Comparison of ENCODE assay signal across 1 cellular context in the genomic region with DNA sequence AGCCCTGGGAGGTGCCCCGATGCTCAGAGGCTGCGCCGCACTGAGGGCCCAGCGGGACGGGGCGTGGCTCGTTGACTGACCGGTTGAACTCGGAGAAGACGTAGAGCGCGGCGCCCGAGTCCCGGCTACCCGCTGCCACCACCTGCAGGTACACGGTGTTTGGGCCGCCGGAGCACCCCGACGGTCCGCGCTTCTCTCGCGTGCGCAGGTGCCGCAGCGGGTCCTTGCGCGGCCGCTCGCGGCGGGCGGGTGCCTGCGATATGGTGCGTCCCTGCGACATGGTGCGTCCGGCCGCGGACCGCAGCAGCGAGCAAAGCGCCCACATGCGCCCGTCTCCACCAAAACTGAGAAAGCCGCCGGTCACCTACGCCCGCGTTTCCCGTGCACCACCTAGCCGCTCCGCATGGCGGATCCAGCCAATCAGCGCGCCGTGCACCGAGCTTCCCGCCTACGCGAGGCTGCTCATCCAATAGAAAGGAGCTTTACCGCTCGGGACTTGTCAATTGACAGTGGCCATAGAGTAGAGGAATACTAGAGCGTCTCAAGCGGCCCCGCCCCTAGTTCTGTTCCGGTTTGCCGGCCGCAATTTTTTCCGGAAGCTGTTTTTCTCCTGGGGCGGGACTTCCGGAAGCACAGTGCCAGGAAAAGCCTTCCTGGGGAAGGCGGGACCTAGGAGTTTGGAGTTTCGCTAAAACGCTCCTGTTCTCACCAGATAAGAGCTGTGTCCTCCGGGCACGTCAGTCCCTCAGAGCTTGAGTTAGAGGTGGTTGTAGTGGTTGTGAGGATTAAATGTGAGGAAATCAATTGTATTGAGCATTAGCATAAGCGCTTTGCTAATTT.
TF ChIP-seq lines count a peak whose summit lies in the region.

A gene with protein sequence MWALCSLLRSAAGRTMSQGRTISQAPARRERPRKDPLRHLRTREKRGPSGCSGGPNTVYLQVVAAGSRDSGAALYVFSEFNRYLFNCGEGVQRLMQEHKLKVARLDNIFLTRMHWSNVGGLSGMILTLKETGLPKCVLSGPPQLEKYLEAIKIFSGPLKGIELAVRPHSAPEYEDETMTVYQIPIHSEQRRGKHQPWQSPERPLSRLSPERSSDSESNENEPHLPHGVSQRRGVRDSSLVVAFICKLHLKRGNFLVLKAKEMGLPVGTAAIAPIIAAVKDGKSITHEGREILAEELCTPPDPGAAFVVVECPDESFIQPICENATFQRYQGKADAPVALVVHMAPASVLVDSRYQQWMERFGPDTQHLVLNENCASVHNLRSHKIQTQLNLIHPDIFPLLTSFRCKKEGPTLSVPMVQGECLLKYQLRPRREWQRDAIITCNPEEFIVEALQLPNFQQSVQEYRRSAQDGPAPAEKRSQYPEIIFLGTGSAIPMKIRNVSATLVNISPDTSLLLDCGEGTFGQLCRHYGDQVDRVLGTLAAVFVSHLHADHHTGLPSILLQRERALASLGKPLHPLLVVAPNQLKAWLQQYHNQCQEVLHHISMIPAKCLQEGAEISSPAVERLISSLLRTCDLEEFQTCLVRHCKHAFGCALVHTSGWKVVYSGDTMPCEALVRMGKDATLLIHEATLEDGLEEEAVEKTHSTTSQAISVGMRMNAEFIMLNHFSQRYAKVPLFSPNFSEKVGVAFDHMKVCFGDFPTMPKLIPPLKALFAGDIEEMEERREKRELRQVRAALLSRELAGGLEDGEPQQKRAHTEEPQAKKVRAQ (minus strand): TSS at position 405 of the 840 bp plus-strand sequence. CDS start 80 bp downstream, at position 325.

TF ChIP-seq in HepG2, 621 proteins besides CTCF, POLR2A, EP300 and RAD21 (continued from another document and continues in another):
- TF ChIP-seq KLF9 (CRISPR knock-in tag; IDR thresholded peaks at IDR 0.05; ENCODE audit: low read depth) (no peak), HDAC1 (CRISPR knock-in tag; IDR thresholded peaks at IDR 0.05) (peak; percentile 93), JUND (CRISPR knock-in tag; IDR thresholded peaks at IDR 0.05) (no peak), DNMT3B (CRISPR knock-in tag; conservative IDR thresholded peaks at IDR 0.05) (no peak), ZNF891 (CRISPR knock-in tag; IDR thresholded peaks at IDR 0.05) (peak; percentile 9; the same call in 1 of the 2 replicates), ASH2L (IDR thresholded peaks at IDR 0.05; ENCODE audit: insufficient read length, low read depth, low read length) (peak; percentile 80), RELA (CRISPR knock-in tag; IDR thresholded peaks at IDR 0.05) (no peak), ZNF136 (CRISPR knock-in tag; IDR thresholded peaks at IDR 0.05; ENCODE audit: low read depth) (no peak), SRSF4 (IDR thresholded peaks at IDR 0.05; ENCODE audit: low read depth, low read length, poor library complexity, severe bottlenecking) (no peak), SNAI1 (CRISPR knock-in tag; IDR thresholded peaks at IDR 0.05; ENCODE audit: borderline replicate concordance) (0 out of 2 replicates have a peak, but pooled peaks have one; percentile 45), KMT2B (CRISPR knock-in tag; IDR thresholded peaks at IDR 0.05) (peak; percentile 78), GLI4 (CRISPR knock-in tag; IDR thresholded peaks at IDR 0.05; ENCODE audit: borderline replicate concordance) (peak; percentile 49; the same call in 1 of the 2 replicates), MEIS2 (CRISPR knock-in tag; IDR thresholded peaks at IDR 0.05) (peak; percentile 39; the same call in 1 of the 2 replicates), ZSCAN9 (CRISPR knock-in tag; IDR thresholded peaks at IDR 0.05; ENCODE audit: borderline replicate concordance) (no peak), ARNT2 (CRISPR knock-in tag; IDR thresholded peaks at IDR 0.05; ENCODE audit: low read depth) (peak; percentile 76), ZNF75D (CRISPR knock-in tag; IDR thresholded peaks at IDR 0.05; ENCODE audit: borderline replicate concordance) (no peak), YEATS2 (CRISPR knock-in tag; IDR thresholded peaks at IDR 0.05; ENCODE audit: borderline replicate concordance) (peak; percentile 94), ZNF607 (CRISPR knock-in tag; IDR thresholded peaks at IDR 0.05; ENCODE audit: borderline replicate concordance) (peak; percentile 15; the same call in 1 of the 2 replicates), CREB1 (IDR thresholded peaks at IDR 0.05) (peak; percentile 81), CREB1 (CRISPR knock-in tag; IDR thresholded peaks at IDR 0.05) (peak; percentile 91), ZNF333 (CRISPR knock-in tag; IDR thresholded peaks at IDR 0.05; ENCODE audit: borderline replicate concordance) (no peak), GTF3A (CRISPR knock-in tag; conservative IDR thresholded peaks at IDR 0.05) (no peak), SUZ12 (IDR thresholded peaks at IDR 0.05; ENCODE audit: low read depth, low read length) (no peak), NFE2 (CRISPR knock-in tag; IDR thresholded peaks at IDR 0.05) (no peak), CAMTA2 (CRISPR knock-in tag; IDR thresholded peaks at IDR 0.05; ENCODE audit: borderline replicate concordance) (0 out of 2 replicates have a peak, but pooled peaks have one; percentile 14), KDM2A (CRISPR knock-in tag; IDR thresholded peaks at IDR 0.05; ENCODE audit: borderline replicate concordance, low read depth) (peak; percentile 19; the same call in 1 of the 2 replicates), ZNF124 (CRISPR knock-in tag; IDR thresholded peaks at IDR 0.05) (peak; percentile 88; the same call in 1 of the 2 replicates)
- TF ChIP-seq, protein P1, sequence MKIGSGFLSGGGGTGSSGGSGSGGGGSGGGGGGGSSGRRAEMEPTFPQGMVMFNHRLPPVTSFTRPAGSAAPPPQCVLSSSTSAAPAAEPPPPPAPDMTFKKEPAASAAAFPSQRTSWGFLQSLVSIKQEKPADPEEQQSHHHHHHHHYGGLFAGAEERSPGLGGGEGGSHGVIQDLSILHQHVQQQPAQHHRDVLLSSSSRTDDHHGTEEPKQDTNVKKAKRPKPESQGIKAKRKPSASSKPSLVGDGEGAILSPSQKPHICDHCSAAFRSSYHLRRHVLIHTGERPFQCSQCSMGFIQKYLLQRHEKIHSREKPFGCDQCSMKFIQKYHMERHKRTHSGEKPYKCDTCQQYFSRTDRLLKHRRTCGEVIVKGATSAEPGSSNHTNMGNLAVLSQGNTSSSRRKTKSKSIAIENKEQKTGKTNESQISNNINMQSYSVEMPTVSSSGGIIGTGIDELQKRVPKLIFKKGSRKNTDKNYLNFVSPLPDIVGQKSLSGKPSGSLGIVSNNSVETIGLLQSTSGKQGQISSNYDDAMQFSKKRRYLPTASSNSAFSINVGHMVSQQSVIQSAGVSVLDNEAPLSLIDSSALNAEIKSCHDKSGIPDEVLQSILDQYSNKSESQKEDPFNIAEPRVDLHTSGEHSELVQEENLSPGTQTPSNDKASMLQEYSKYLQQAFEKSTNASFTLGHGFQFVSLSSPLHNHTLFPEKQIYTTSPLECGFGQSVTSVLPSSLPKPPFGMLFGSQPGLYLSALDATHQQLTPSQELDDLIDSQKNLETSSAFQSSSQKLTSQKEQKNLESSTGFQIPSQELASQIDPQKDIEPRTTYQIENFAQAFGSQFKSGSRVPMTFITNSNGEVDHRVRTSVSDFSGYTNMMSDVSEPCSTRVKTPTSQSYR (CRISPR knock-in tag; IDR thresholded peaks at IDR 0.05; ENCODE audit: borderline replicate concordance) = no peak
- TF ChIP-seq, protein P2, sequence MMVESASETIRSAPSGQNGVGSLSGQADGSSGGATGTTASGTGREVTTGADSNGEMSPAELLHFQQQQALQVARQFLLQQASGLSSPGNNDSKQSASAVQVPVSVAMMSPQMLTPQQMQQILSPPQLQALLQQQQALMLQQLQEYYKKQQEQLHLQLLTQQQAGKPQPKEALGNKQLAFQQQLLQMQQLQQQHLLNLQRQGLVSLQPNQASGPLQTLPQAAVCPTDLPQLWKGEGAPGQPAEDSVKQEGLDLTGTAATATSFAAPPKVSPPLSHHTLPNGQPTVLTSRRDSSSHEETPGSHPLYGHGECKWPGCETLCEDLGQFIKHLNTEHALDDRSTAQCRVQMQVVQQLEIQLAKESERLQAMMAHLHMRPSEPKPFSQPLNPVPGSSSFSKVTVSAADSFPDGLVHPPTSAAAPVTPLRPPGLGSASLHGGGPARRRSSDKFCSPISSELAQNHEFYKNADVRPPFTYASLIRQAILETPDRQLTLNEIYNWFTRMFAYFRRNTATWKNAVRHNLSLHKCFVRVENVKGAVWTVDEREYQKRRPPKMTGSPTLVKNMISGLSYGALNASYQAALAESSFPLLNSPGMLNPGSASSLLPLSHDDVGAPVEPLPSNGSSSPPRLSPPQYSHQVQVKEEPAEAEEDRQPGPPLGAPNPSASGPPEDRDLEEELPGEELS (CRISPR knock-in tag; IDR thresholded peaks at IDR 0.05) = peak; percentile 42
- TF ChIP-seq, protein P3, sequence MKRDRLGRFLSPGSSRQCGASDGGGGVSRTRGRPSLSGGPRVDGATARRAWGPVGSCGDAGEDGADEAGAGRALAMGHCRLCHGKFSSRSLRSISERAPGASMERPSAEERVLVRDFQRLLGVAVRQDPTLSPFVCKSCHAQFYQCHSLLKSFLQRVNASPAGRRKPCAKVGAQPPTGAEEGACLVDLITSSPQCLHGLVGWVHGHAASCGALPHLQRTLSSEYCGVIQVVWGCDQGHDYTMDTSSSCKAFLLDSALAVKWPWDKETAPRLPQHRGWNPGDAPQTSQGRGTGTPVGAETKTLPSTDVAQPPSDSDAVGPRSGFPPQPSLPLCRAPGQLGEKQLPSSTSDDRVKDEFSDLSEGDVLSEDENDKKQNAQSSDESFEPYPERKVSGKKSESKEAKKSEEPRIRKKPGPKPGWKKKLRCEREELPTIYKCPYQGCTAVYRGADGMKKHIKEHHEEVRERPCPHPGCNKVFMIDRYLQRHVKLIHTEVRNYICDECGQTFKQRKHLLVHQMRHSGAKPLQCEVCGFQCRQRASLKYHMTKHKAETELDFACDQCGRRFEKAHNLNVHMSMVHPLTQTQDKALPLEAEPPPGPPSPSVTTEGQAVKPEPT (CRISPR knock-in tag; IDR thresholded peaks at IDR 0.05; ENCODE audit: low read depth) = peak; percentile 66; the same call in 1 of the 2 replicates
- TF ChIP-seq, protein P4, sequence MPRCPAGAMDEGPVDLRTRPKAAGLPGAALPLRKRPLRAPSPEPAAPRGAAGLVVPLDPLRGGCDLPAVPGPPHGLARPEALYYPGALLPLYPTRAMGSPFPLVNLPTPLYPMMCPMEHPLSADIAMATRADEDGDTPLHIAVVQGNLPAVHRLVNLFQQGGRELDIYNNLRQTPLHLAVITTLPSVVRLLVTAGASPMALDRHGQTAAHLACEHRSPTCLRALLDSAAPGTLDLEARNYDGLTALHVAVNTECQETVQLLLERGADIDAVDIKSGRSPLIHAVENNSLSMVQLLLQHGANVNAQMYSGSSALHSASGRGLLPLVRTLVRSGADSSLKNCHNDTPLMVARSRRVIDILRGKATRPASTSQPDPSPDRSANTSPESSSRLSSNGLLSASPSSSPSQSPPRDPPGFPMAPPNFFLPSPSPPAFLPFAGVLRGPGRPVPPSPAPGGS (CRISPR knock-in tag; IDR thresholded peaks at IDR 0.05) = peak; percentile 45; the same call in 1 of the 2 replicates
- TF ChIP-seq, protein P5, sequence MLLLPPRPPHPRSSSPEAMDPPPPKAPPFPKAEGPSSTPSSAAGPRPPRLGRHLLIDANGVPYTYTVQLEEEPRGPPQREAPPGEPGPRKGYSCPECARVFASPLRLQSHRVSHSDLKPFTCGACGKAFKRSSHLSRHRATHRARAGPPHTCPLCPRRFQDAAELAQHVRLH (CRISPR knock-in tag; IDR thresholded peaks at IDR 0.05; ENCODE audit: borderline replicate concordance, low read depth) = peak; percentile 44; the same call in 1 of the 2 replicates
- TF ChIP-seq, protein P6, sequence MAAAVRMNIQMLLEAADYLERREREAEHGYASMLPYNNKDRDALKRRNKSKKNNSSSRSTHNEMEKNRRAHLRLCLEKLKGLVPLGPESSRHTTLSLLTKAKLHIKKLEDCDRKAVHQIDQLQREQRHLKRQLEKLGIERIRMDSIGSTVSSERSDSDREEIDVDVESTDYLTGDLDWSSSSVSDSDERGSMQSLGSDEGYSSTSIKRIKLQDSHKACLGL (CRISPR knock-in tag; IDR thresholded peaks at IDR 0.05) = peak; percentile 91; the same call in 1 of the 2 replicates
- TF ChIP-seq, protein P7, sequence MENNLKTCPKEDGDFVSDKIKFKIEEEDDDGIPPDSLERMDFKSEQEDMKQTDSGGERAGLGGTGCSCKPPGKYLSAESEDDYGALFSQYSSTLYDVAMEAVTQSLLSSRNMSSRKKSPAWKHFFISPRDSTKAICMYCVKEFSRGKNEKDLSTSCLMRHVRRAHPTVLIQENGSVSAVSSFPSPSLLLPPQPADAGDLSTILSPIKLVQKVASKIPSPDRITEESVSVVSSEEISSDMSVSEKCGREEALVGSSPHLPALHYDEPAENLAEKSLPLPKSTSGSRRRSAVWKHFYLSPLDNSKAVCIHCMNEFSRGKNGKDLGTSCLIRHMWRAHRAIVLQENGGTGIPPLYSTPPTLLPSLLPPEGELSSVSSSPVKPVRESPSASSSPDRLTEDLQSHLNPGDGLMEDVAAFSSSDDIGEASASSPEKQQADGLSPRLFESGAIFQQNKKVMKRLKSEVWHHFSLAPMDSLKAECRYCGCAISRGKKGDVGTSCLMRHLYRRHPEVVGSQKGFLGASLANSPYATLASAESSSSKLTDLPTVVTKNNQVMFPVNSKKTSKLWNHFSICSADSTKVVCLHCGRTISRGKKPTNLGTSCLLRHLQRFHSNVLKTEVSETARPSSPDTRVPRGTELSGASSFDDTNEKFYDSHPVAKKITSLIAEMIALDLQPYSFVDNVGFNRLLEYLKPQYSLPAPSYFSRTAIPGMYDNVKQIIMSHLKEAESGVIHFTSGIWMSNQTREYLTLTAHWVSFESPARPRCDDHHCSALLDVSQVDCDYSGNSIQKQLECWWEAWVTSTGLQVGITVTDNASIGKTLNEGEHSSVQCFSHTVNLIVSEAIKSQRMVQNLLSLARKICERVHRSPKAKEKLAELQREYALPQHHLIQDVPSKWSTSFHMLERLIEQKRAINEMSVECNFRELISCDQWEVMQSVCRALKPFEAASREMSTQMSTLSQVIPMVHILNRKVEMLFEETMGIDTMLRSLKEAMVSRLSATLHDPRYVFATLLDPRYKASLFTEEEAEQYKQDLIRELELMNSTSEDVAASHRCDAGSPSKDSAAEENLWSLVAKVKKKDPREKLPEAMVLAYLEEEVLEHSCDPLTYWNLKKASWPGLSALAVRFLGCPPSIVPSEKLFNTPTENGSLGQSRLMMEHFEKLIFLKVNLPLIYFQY (CRISPR knock-in tag; IDR thresholded peaks at IDR 0.05; ENCODE audit: borderline replicate concordance) = no peak
- TF ChIP-seq, protein P8, sequence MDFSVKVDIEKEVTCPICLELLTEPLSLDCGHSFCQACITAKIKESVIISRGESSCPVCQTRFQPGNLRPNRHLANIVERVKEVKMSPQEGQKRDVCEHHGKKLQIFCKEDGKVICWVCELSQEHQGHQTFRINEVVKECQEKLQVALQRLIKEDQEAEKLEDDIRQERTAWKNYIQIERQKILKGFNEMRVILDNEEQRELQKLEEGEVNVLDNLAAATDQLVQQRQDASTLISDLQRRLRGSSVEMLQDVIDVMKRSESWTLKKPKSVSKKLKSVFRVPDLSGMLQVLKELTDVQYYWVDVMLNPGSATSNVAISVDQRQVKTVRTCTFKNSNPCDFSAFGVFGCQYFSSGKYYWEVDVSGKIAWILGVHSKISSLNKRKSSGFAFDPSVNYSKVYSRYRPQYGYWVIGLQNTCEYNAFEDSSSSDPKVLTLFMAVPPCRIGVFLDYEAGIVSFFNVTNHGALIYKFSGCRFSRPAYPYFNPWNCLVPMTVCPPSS (IDR thresholded peaks at IDR 0.05) = no peak
- TF ChIP-seq, protein P9, sequence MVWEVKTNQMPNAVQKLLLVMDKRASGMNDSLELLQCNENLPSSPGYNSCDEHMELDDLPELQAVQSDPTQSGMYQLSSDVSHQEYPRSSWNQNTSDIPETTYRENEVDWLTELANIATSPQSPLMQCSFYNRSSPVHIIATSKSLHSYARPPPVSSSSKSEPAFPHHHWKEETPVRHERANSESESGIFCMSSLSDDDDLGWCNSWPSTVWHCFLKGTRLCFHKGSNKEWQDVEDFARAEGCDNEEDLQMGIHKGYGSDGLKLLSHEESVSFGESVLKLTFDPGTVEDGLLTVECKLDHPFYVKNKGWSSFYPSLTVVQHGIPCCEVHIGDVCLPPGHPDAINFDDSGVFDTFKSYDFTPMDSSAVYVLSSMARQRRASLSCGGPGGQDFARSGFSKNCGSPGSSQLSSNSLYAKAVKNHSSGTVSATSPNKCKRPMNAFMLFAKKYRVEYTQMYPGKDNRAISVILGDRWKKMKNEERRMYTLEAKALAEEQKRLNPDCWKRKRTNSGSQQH (CRISPR knock-in tag; IDR thresholded peaks at IDR 0.05; ENCODE audit: low read depth) = no peak; the same call in 1 of the 2 replicates
